In genomic region chrX:96715412-96715940, GRCh38 we compare ENCODE assay signal across 1 cellular context.
TF ChIP-seq lines count a peak whose summit lies in the region.

No MANE protein-coding gene starts in this region.

TF ChIP-seq in A549, 52 proteins besides CTCF, POLR2A, EP300 and RAD21 (continued from another document):
- TF ChIP-seq ZFP36 (IDR thresholded peaks at IDR 0.05; ENCODE audit: borderline replicate concordance, partially characterized antibody) (no peak), HEYL (CRISPR knock-in tag; IDR thresholded peaks at IDR 0.05) (no peak), RARB (CRISPR knock-in tag; IDR thresholded peaks at IDR 0.05) (no peak), ZC3H11A (IDR thresholded peaks at IDR 0.05) (no peak), ELK1 (IDR thresholded peaks at IDR 0.05; ENCODE audit: low read depth, low read length) (no peak), ATOH8 (CRISPR knock-in tag; IDR thresholded peaks at IDR 0.05; ENCODE audit: low read depth) (no peak), HOXB13 (CRISPR knock-in tag; IDR thresholded peaks at IDR 0.05; ENCODE audit: low read depth) (no peak)
